ENCODE assay signal across 1 cellular context in the genomic region with DNA sequence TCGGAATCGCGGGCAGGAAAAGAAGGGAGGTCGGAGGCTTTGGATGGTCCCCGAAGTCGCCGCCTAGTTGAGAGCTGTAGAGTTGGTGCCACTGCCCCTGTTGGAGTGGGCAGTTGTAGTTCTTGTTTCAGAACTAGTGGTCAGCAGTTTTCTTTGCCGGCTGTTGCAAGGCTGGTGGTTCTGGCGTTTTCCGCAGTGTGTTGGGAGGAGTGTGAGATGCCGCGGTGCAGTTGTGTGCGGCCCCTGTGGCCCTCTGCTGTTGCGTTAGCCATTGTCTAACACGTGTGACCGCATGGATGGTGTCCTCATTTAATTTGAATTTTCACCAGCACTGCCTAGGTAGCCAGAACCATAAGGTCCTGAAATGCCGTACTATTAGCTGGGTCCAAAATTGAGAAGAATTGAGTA.
TF ChIP-seq lines count a peak whose summit lies in the region.

No MANE protein-coding gene starts in this region.

TF ChIP-seq in GM23338, 12 proteins besides CTCF, POLR2A, EP300 and RAD21 (continued from another document):
- TF ChIP-seq, protein P1, sequence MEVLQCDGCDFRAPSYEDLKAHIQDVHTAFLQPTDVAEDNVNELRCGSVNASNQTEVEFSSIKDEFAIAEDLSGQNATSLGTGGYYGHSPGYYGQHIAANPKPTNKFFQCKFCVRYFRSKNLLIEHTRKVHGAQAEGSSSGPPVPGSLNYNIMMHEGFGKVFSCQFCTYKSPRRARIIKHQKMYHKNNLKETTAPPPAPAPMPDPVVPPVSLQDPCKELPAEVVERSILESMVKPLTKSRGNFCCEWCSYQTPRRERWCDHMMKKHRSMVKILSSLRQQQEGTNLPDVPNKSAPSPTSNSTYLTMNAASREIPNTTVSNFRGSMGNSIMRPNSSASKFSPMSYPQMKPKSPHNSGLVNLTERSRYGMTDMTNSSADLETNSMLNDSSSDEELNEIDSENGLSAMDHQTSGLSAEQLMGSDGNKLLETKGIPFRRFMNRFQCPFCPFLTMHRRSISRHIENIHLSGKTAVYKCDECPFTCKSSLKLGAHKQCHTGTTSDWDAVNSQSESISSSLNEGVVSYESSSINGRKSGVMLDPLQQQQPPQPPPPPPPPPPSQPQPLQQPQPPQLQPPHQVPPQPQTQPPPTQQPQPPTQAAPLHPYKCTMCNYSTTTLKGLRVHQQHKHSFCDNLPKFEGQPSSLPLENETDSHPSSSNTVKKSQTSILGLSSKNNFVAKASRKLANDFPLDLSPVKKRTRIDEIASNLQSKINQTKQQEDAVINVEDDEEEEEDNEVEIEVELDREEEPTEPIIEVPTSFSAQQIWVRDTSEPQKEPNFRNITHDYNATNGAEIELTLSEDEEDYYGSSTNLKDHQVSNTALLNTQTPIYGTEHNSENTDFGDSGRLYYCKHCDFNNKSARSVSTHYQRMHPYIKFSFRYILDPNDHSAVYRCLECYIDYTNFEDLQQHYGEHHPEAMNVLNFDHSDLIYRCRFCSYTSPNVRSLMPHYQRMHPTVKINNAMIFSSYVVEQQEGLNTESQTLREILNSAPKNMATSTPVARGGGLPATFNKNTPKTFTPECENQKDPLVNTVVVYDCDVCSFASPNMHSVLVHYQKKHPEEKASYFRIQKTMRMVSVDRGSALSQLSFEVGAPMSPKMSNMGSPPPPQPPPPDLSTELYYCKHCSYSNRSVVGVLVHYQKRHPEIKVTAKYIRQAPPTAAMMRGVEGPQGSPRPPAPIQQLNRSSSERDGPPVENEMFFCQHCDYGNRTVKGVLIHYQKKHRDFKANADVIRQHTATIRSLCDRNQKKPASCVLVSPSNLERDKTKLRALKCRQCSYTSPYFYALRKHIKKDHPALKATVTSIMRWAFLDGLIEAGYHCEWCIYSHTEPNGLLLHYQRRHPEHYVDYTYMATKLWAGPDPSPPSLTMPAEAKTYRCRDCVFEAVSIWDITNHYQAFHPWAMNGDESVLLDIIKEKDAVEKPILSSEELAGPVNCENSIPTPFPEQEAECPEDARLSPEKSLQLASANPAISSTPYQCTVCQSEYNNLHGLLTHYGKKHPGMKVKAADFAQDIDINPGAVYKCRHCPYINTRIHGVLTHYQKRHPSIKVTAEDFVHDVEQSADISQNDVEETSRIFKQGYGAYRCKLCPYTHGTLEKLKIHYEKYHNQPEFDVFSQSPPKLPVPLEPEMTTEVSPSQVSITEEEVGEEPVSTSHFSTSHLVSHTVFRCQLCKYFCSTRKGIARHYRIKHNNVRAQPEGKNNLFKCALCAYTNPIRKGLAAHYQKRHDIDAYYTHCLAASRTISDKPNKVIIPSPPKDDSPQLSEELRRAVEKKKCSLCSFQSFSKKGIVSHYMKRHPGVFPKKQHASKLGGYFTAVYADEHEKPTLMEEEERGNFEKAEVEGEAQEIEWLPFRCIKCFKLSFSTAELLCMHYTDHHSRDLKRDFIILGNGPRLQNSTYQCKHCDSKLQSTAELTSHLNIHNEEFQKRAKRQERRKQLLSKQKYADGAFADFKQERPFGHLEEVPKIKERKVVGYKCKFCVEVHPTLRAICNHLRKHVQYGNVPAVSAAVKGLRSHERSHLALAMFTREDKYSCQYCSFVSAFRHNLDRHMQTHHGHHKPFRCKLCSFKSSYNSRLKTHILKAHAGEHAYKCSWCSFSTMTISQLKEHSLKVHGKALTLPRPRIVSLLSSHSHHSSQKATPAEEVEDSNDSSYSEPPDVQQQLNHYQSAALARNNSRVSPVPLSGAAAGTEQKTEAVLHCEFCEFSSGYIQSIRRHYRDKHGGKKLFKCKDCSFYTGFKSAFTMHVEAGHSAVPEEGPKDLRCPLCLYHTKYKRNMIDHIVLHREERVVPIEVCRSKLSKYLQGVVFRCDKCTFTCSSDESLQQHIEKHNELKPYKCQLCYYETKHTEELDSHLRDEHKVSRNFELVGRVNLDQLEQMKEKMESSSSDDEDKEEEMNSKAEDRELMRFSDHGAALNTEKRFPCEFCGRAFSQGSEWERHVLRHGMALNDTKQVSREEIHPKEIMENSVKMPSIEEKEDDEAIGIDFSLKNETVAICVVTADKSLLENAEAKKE (CRISPR knock-in tag; IDR thresholded peaks at IDR 0.05) = no peak
- TF ChIP-seq STAT1 (IDR thresholded peaks at IDR 0.05; ENCODE audit: unreplicated experiment) (no peak), POLR2AphosphoS5 (IDR thresholded peaks at IDR 0.05; ENCODE audit: low read depth) (no peak)
- TF ChIP-seq, protein P2, sequence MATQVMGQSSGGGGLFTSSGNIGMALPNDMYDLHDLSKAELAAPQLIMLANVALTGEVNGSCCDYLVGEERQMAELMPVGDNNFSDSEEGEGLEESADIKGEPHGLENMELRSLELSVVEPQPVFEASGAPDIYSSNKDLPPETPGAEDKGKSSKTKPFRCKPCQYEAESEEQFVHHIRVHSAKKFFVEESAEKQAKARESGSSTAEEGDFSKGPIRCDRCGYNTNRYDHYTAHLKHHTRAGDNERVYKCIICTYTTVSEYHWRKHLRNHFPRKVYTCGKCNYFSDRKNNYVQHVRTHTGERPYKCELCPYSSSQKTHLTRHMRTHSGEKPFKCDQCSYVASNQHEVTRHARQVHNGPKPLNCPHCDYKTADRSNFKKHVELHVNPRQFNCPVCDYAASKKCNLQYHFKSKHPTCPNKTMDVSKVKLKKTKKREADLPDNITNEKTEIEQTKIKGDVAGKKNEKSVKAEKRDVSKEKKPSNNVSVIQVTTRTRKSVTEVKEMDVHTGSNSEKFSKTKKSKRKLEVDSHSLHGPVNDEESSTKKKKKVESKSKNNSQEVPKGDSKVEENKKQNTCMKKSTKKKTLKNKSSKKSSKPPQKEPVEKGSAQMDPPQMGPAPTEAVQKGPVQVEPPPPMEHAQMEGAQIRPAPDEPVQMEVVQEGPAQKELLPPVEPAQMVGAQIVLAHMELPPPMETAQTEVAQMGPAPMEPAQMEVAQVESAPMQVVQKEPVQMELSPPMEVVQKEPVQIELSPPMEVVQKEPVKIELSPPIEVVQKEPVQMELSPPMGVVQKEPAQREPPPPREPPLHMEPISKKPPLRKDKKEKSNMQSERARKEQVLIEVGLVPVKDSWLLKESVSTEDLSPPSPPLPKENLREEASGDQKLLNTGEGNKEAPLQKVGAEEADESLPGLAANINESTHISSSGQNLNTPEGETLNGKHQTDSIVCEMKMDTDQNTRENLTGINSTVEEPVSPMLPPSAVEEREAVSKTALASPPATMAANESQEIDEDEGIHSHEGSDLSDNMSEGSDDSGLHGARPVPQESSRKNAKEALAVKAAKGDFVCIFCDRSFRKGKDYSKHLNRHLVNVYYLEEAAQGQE (IDR thresholded peaks at IDR 0.05; ENCODE audit: unreplicated experiment) = no peak
